In genomic region chr3:194572131-194572789, GRCh38 we compare ENCODE assay signal across 9 cellular contexts.
DNase-seq lines count a peak whose midpoint lies in the region; ATAC-seq and TF ChIP-seq lines count a peak whose summit lies in the region.
"Had no signal": no experiment of that assay in that cellular context is flagged by ENCODE, and none has a peak within 500 bp of the region (broad histone marks: within the 10 kb centered on the region; RNA-seq: fewer than 3 reads in every experiment).

No MANE protein-coding gene starts in this region.

- H3K27ac ChIP-seq in body of pancreas (peak overlapping the region in 3 of 4 donors; percentile 67 to 75 (median 70)), stomach (peak overlapping the region in 4 of 5 donors; percentile 42 to 57 (median 46))

- H3K4me1 Mint-ChIP-seq in activated T-cell treated with anti-CD3 and anti-CD28 coated beads, Interleukin-2, amount 50 U/mL, for 4 hours (ENCODE audit: low read depth): peaks cover 15% of the 10 kb centered on the region

- no peak for TF ChIP-seq EP300 in stomach (IDR thresholded peaks at IDR 0.05)

- peak; percentile 82 for ATAC-seq in body of pancreas
- ATAC-seq in activated T-cell treated with anti-CD3 and anti-CD28 coated beads, Interleukin-2, amount 50 U/mL, for 4 hours: no peak
- no peak for ATAC-seq in HG02852 (IDR thresholded peaks at IDR 0.05; ENCODE audit: unreplicated experiment)

- intact Hi-C loops in body of pancreas (cut with DNase I) (no loop called here), stomach (cut with DNase I; ENCODE audit: low total_unique reads) (no loop called here), head of caudate nucleus (cut with DNase I) (no loop called here)

- H3K4me1 ChIP-seq in body of pancreas: peaks cover 16% of the 10 kb centered on the region
- peaks cover 6 to 33% (median 14%) of the 10 kb centered on the region in 4 donors for H3K4me1 ChIP-seq in stomach

- DNase-seq in HK-2 (ENCODE audit: unreplicated experiment): peak; percentile 60
- peak; percentile 49 to 75 (median 60) for DNase-seq in body of pancreas
- peak; percentile 92 for DNase-seq in iris pigment epithelial cell (ENCODE audit: low read depth)
- no peak for DNase-seq in stomach
- DNase-seq in head of caudate nucleus: no peak
- no peak for DNase-seq in activated T-cell treated with anti-CD3 and anti-CD28 coated beads, Interleukin-2, amount 50 U/mL, for 4 hours
- DNase-seq in D341Med (ENCODE audit: low spot score): no peak

- H3K9me3 ChIP-seq in body of pancreas (no peaks in the 10 kb centered on the region), stomach (no peaks in the 10 kb centered on the region)

- H3K4me3 Mint-ChIP-seq in activated T-cell treated with anti-CD3 and anti-CD28 coated beads, Interleukin-2, amount 50 U/mL, for 4 hours: no peak overlapping the region
- H3K4me3 Mint-ChIP-seq: central memory CD8-positive, alpha-beta T cell had no signal

- H3K36me3 Mint-ChIP-seq in activated T-cell treated with anti-CD3 and anti-CD28 coated beads, Interleukin-2, amount 50 U/mL, for 4 hours (ENCODE audit: insufficient read depth): no peaks in the 10 kb centered on the region

- no peak for TF ChIP-seq CTCF in body of pancreas (IDR thresholded peaks at IDR 0.05)
- TF ChIP-seq CTCF in stomach (IDR thresholded peaks at IDR 0.05): no peak

- H3K9me3 Mint-ChIP-seq in activated T-cell treated with anti-CD3 and anti-CD28 coated beads, Interleukin-2, amount 50 U/mL, for 4 hours: no peaks in the 10 kb centered on the region
- H3K9me3 Mint-ChIP-seq: central memory CD8-positive, alpha-beta T cell had no signal

- WGBS in body of pancreas, 2 donors: 18 to 27% methylated on average over 9 to 18 of the region's 18 CpGs
- WGBS in stomach, 5 donors: 28 to 34% (median 31%) methylated on average over 13 to 18 of the region's 18 CpGs

- H3K27me3 Mint-ChIP-seq in activated T-cell treated with anti-CD3 and anti-CD28 coated beads, Interleukin-2, amount 50 U/mL, for 4 hours (ENCODE audit: low read depth): peaks cover 32% of the 10 kb centered on the region

- TF ChIP-seq POLR2A in body of pancreas (IDR thresholded peaks at IDR 0.05) (peak in 2 of 3 donors; percentile 5 to 51), stomach (IDR thresholded peaks at IDR 0.05) (no peak)

- H3K4me3 ChIP-seq in body of pancreas (no peak overlapping the region), stomach (no peak overlapping the region)

- no peaks in the 10 kb centered on the region for H3K27me3 ChIP-seq in body of pancreas
- H3K27me3 ChIP-seq in stomach: peaks cover 0 to 13% (median 0%) of the 10 kb centered on the region in 3 donors

- H3K36me3 ChIP-seq in body of pancreas (replicated peaks in 1 of 2; ENCODE audit: insufficient read depth in 1 of 2, low read depth in 2 of 2) (no peaks in the 10 kb centered on the region), stomach (no peaks in the 10 kb centered on the region)

Comparison
In these comparisons a context has a peak if more than half of its experiments do, and no peak if none do; other contexts are left out.
1. DNase-seq: peak in HK-2 (single experiment), body of pancreas (4 of 4) and iris pigment epithelial cell (single experiment); none in stomach (single experiment), head of caudate nucleus (0 of 42), activated T-cell treated with anti-CD3 and anti-CD28 coated beads, Interleukin-2, amount 50 U/mL, for 4 hours (single experiment) and D341Med (single experiment).
2. POLR2A ChIP-seq: peak in body of pancreas (2 of 3); none in stomach (0 of 4).